ENCODE assay signal across 23 cellular contexts in genomic region chr2:240877460-240878340, GRCh38. TPM values are rescaled to one million over a fixed set of nuclear protein-coding genes. Genes with fewer than 3 reads are reported as not detected.
"Had no signal": no experiment of that assay in that cellular context is flagged by ENCODE, and none has a peak within 500 bp of the region (broad histone marks: within the 10 kb centered on the region; RNA-seq: fewer than 3 reads in every experiment).

No MANE protein-coding gene starts in this region.

- H3K4me3 ChIP-seq: esophagus squamous epithelium, skin epidermis, suprapubic skin had no signal

- H3K27ac ChIP-seq: esophagus squamous epithelium, skin epidermis, suprapubic skin had no signal

- H3K27me3 ChIP-seq: esophagus squamous epithelium, suprapubic skin had no signal

- DNase-seq: activated CD4-positive, alpha-beta T cell treated with anti-CD3 and anti-CD28 coated beads, Interleukin-2, amount 10 ng/mL, durations not matched to agents 7 days and 5 days; activated CD4-positive, CD25-positive, alpha-beta regulatory T cell; activated CD8-positive, alpha-beta memory T cell treated with anti-CD3 and anti-CD28 coated beads, Interleukin-2, amount 50 U/mL, for 48 hours; activated naive CD8-positive, alpha-beta T cell treated with anti-CD3 and anti-CD28 coated beads, Interleukin-2, amount 10 ng/mL, durations not matched to agents 7 days and 5 days; activated T-cell treated with anti-CD3 and anti-CD28 coated beads, Interleukin-2, amount 50 U/mL, for 72 hours; central memory CD4-positive, alpha-beta T cell; cortex of kidney; effector CD8-positive, alpha-beta T cell; esophagus squamous epithelium; hypothalamus; kidney glomerular epithelial cell; mammary epithelial cell; retina; stimulated activated CD4-positive, alpha-beta T cell treated with anti-CD3 and anti-CD28 coated beads, Interleukin-4, amount 100 ng/mL, for 4 hours; stimulated activated CD8-positive, alpha-beta memory T cell treated with anti-CD3 and anti-CD28 coated beads, Interleukin-4, amount 100 ng/mL, for 48 hours; stimulated activated naive CD4-positive, alpha-beta T cell treated with Interleukin-2 at 50 U/mL for 16 hours; T-helper 2 cell; trophoblast cell had no signal

- H3K4me1 ChIP-seq: esophagus squamous epithelium, suprapubic skin had no signal

- H3K36me3 ChIP-seq: esophagus squamous epithelium, suprapubic skin had no signal

- ATAC-seq: activated T-cell treated with anti-CD3 and anti-CD28 coated beads, Interleukin-2, amount 50 U/mL, for 72 hours had no signal

- H3K9me3 ChIP-seq: esophagus squamous epithelium, suprapubic skin had no signal

RNA-seq across cellular contexts. Expression of gene AGXT, which starts 9.1 kb away (rescaled TPM):
- total RNA-seq: activated CD4-positive, alpha-beta T cell treated with anti-CD3 and anti-CD28 coated beads, Interleukin-2, amount 10 ng/mL, durations not matched to agents 7 days and 5 days; activated naive CD8-positive, alpha-beta T cell treated with anti-CD3 and anti-CD28 coated beads, Interleukin-2, amount 10 ng/mL, durations not matched to agents 7 days and 5 days; activated T-cell treated with anti-CD3 and anti-CD28 coated beads, Interleukin-2, amount 50 U/mL, for 72 hours; endothelial cell of umbilical vein; esophagus squamous epithelium; fibroblast of villous mesenchyme; mammary epithelial cell; neural crest cell had no signal
- polyA plus RNA-seq: endothelial cell of umbilical vein, mammary epithelial cell had no signal

RNA-seq across cellular contexts. Expression of gene MAB21L4, which starts 18.3 kb away (rescaled TPM):
- total RNA-seq: activated CD4-positive, alpha-beta T cell treated with anti-CD3 and anti-CD28 coated beads, Interleukin-2, amount 10 ng/mL, durations not matched to agents 7 days and 5 days; activated naive CD8-positive, alpha-beta T cell treated with anti-CD3 and anti-CD28 coated beads, Interleukin-2, amount 10 ng/mL, durations not matched to agents 7 days and 5 days; activated T-cell treated with anti-CD3 and anti-CD28 coated beads, Interleukin-2, amount 50 U/mL, for 72 hours; endothelial cell of umbilical vein; fibroblast of villous mesenchyme; neural crest cell had no signal
- polyA plus RNA-seq: endothelial cell of umbilical vein had no signal

RNA-seq across cellular contexts. Expression of gene CROCC2, which starts 28.4 kb away (rescaled TPM):
- total RNA-seq: activated CD4-positive, alpha-beta T cell treated with anti-CD3 and anti-CD28 coated beads, Interleukin-2, amount 10 ng/mL, durations not matched to agents 7 days and 5 days; activated naive CD8-positive, alpha-beta T cell treated with anti-CD3 and anti-CD28 coated beads, Interleukin-2, amount 10 ng/mL, durations not matched to agents 7 days and 5 days; activated T-cell treated with anti-CD3 and anti-CD28 coated beads, Interleukin-2, amount 50 U/mL, for 72 hours; endothelial cell of umbilical vein; esophagus squamous epithelium; fibroblast of villous mesenchyme; mammary epithelial cell; neural crest cell; suprapubic skin had no signal
- polyA plus RNA-seq: endothelial cell of umbilical vein, mammary epithelial cell had no signal

RNA-seq across cellular contexts. Expression of gene KIF1A, which starts 57.7 kb away (rescaled TPM):
- total RNA-seq: fibroblast of villous mesenchyme had no signal
- polyA plus RNA-seq: mammary epithelial cell had no signal
